In the genomic region with DNA sequence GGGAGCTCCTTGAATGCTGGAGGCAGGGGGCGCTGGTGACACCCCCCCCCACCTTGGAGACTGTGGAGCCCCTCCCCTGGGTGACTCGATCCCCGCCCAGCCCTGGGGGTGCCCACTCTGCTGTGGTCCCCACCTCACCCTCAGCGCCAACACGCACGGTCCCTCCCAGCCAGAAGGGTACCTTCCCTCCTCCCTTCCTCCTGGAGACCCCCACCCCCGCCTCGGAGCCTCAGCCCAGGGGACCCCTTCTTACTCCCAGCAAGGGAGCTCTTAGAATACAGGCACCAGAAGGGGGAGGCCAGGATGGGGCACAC, we compare ENCODE assay signal across 10 cellular contexts. TPM values are rescaled to one million over a fixed set of nuclear protein-coding genes. Genes with fewer than 3 reads are reported as not detected.
A peak's percentile ranks its signal among the peaks of the same experiment; 100 is the strongest.
DNase-seq lines count a peak whose midpoint lies in the region; ATAC-seq and TF ChIP-seq lines count a peak whose summit lies in the region.
"Had no signal": no experiment of that assay in that cellular context is flagged by ENCODE, and none has a peak within 500 bp of the region (broad histone marks: within the 10 kb centered on the region; RNA-seq: fewer than 3 reads in every experiment).

No MANE protein-coding gene starts in this region.

- H3K36me3 ChIP-seq in subcutaneous abdominal adipose tissue (ENCODE audit: control insufficient read depth in 5 of 5, insufficient read depth in 5 of 5, low read length in 5 of 5): peaks cover 0 to 4% (median 0%) of the 10 kb centered on the region in 5 donors
- H3K36me3 ChIP-seq: pancreas had no signal

- no peak for TF ChIP-seq CTCF in MCF 10A (IDR thresholded peaks at IDR 0.05; ENCODE audit: unreplicated experiment)
- no peak for TF ChIP-seq CTCF in lower leg skin (IDR thresholded peaks at IDR 0.05)

- peak overlapping the region; percentile 42 for H3K4me3 ChIP-seq in iPS-18c (ENCODE audit: insufficient read depth, low read depth, low read length)
- peak overlapping the region in 3 of 5 donors; percentile 17 to 38 (median 30) for H3K4me3 ChIP-seq in subcutaneous abdominal adipose tissue (ENCODE audit: low read depth in 1 of 5, low read length in 5 of 5)
- H3K4me3 ChIP-seq in lower leg skin (ENCODE audit: low read depth, poor library complexity, severe bottlenecking): no peak overlapping the region

- ATAC-seq in HG03342 (IDR thresholded peaks at IDR 0.05; ENCODE audit: unreplicated experiment) (no peak), HG02798 (IDR thresholded peaks at IDR 0.05; ENCODE audit: poor library complexity, unreplicated experiment) (no peak)

- H3K9me3 ChIP-seq in iPS-18c (ENCODE audit: control insufficient read depth, insufficient read depth, low read length) (no peaks in the 10 kb centered on the region), subcutaneous abdominal adipose tissue (ENCODE audit: control insufficient read depth in 5 of 5, low read length in 5 of 5) (no peaks in the 10 kb centered on the region)
- H3K9me3 ChIP-seq: pancreas had no signal

- H3K27ac ChIP-seq in subcutaneous abdominal adipose tissue (ENCODE audit: low read depth, low read length): no peak overlapping the region
- H3K27ac ChIP-seq: 22Rv1, pancreas had no signal

- H3K27ac Mint-ChIP-seq in MCF 10A (ENCODE audit: low read depth, unreplicated experiment): no peak overlapping the region

- peaks cover 24% of the 10 kb centered on the region for H3K4me1 Mint-ChIP-seq in MCF 10A (ENCODE audit: insufficient read depth, unreplicated experiment)

- BruUV-seq in MCF 10A (replicated peaks; lab: Mats Ljungman, UMichigan): no TSS peak

- WGBS in lower leg skin, 2 donors: 0 to 7% methylated on average over 1 to 8 of the region's 8 CpGs

- DNase-seq in DMS53 (lab: John Stamatoyannopoulos, UW): peak; percentile 39
- DNase-seq in DMS53 treated with DMSO at 0.1 percent for 48 hours (lab: John Stamatoyannopoulos, UW; ENCODE audit: unreplicated experiment): no peak
- DNase-seq in MCF 10A (ENCODE audit: unreplicated experiment): no peak
- DNase-seq in lower leg skin (ENCODE audit: low spot score in 2 of 2): no peak

- peaks cover 0 to 11% (median 0%) of the 10 kb centered on the region in 5 donors for H3K27me3 ChIP-seq in subcutaneous abdominal adipose tissue (ENCODE audit: control insufficient read depth in 5 of 5, insufficient read depth in 4 of 5, low read length in 5 of 5)
- H3K27me3 ChIP-seq: pancreas had no signal

- TF ChIP-seq POLR2A in lower leg skin (IDR thresholded peaks at IDR 0.05): no peak

- intact Hi-C loops in MCF 10A (cut with micrococcal nuclease): loop anchor here (1.0 to 10.0 kb wide), 3 partner anchors 37 to 159 kb away; a partner anchor contains a TSS
- intact Hi-C loops in lower leg skin (cut with DNase I; ENCODE audit: low total_unique reads): no loop called here

- H3K4me3 Mint-ChIP-seq in MCF 10A (ENCODE audit: unreplicated experiment): peak overlapping the region; percentile 29

- H3K4me1 ChIP-seq in subcutaneous abdominal adipose tissue (ENCODE audit: control insufficient read depth in 5 of 5, insufficient read depth in 5 of 5, low read length in 5 of 5): peaks cover 0 to 60% (median 42%) of the 10 kb centered on the region in 5 donors
- H3K4me1 ChIP-seq: pancreas had no signal

- CTCF ChIA-PET in MCF 10A (lab: Yijun Ruan, JAX): interaction anchor here (0.6 to 2.8 kb wide), 23 partner anchors 8 to 595 kb away, joined by 3 to 23 read pairs (median 4); a partner anchor contains a TSS

- POLR2A ChIA-PET in MCF 10A (lab: Yijun Ruan, JAX): no interaction called here

- no peaks in the 10 kb centered on the region for H3K9me3 Mint-ChIP-seq in MCF 10A (ENCODE audit: unreplicated experiment)

- no peaks in the 10 kb centered on the region for H3K27me3 Mint-ChIP-seq in MCF 10A (ENCODE audit: insufficient read depth, unreplicated experiment)

- H3K36me3 Mint-ChIP-seq in MCF 10A (ENCODE audit: insufficient read depth, unreplicated experiment): peaks cover 5% of the 10 kb centered on the region

- H3K9ac ChIP-seq in subcutaneous abdominal adipose tissue (ENCODE audit: low read length in 5 of 5): peak overlapping the region in 3 of 5 donors; percentile 41 to 59 (median 51)

RNA-seq across cellular contexts. Expression of a gene that starts 5.6 kb away (rescaled TPM):
- total RNA-seq in MCF 10A (2022): 32.3 and 35.9 TPM in 2 replicates
- total RNA-seq in lower leg skin: 100 to 1,000 TPM in 2 of 4 donors, 10 to 100 TPM in 2; 72.5 to 170 (median 99.8) TPM

RNA-seq across cellular contexts. Expression of a gene that starts 19.9 kb away (rescaled TPM):
- total RNA-seq in MCF 10A (2022): 27.6 and 33.7 TPM in 2 replicates
- 100 to 1,000 TPM in 1 of 4 donors, 10 to 100 TPM in 3; 53.7 to 168 (median 75.7) TPM for total RNA-seq in lower leg skin
